In genomic region chr10:62830577-62831122, GRCh38 we compare ENCODE assay signal across 1 cellular context.
TF ChIP-seq lines count a peak whose summit lies in the region.

No MANE protein-coding gene starts in this region.

TF ChIP-seq in H1, 55 proteins besides CTCF, POLR2A, EP300 and RAD21 (continued from another document):
- TF ChIP-seq CHD7 (IDR thresholded peaks at IDR 0.05; ENCODE audit: insufficient replicate concordance, low read length) = no peak
- no peak for TF ChIP-seq TCF12 (IDR thresholded peaks at IDR 0.05; ENCODE audit: low read depth, low read length)
- TF ChIP-seq CBX8 (IDR thresholded peaks at IDR 0.05; ENCODE audit: borderline replicate concordance, low read depth, low read length) = no peak
- no peak for TF ChIP-seq RBBP5 (IDR thresholded peaks at IDR 0.05; ENCODE audit: borderline replicate concordance, low read depth, low read length)
- no peak for TF ChIP-seq TEAD4 (IDR thresholded peaks at IDR 0.05; ENCODE audit: low read depth, low read length)
- TF ChIP-seq SRF (IDR thresholded peaks at IDR 0.05; ENCODE audit: low read depth, low read length) = no peak
- no peak for TF ChIP-seq CBX5 (IDR thresholded peaks at IDR 0.05; ENCODE audit: low read depth, low read length)
- no peak for TF ChIP-seq SP1 (IDR thresholded peaks at IDR 0.05; ENCODE audit: low read depth, low read length)
- no peak for TF ChIP-seq BCL11A (IDR thresholded peaks at IDR 0.05; ENCODE audit: low read depth in 2 of 2, low read length in 2 of 2)
- TF ChIP-seq RXRA (IDR thresholded peaks at IDR 0.05; ENCODE audit: insufficient read depth, low read depth, low read length) = no peak
- TF ChIP-seq GABPA (IDR thresholded peaks at IDR 0.05; ENCODE audit: borderline replicate concordance, insufficient read depth, low read length) = no peak
- TF ChIP-seq BACH1 (IDR thresholded peaks at IDR 0.05; ENCODE audit: low read length) = no peak
- TF ChIP-seq MAX (IDR thresholded peaks at IDR 0.05) = no peak
- TF ChIP-seq, protein P1, sequence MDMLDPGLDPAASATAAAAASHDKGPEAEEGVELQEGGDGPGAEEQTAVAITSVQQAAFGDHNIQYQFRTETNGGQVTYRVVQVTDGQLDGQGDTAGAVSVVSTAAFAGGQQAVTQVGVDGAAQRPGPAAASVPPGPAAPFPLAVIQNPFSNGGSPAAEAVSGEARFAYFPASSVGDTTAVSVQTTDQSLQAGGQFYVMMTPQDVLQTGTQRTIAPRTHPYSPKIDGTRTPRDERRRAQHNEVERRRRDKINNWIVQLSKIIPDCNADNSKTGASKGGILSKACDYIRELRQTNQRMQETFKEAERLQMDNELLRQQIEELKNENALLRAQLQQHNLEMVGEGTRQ (IDR thresholded peaks at IDR 0.05; ENCODE audit: low read length) = no peak
TF ChIP-seq in H1: peak in this region for 0.
